In genomic region chrX:5163663-5164062, GRCh38 we compare ENCODE assay signal across 18 cellular contexts.
"Had no signal": no experiment of that assay in that cellular context is flagged by ENCODE, and none has a peak within 500 bp of the region (broad histone marks: within the 10 kb centered on the region; RNA-seq: fewer than 3 reads in every experiment).

No MANE protein-coding gene starts in this region.

- FAIRE-seq: bronchial epithelial cell, frontal cortex had no signal

- H3K9me3 ChIP-seq: colonic mucosa, esophagus muscularis mucosa, left ventricle myocardium inferior, tibial artery had no signal

- DNase-seq: activated CD8-positive, alpha-beta memory T cell treated with anti-CD3 and anti-CD28 coated beads for 24 hours; activated CD8-positive, alpha-beta memory T cell treated with anti-CD3 and anti-CD28 coated beads, Interleukin-2, amount 50 U/mL, for 4 hours; activated naive CD4-positive, alpha-beta T cell; activated naive CD8-positive, alpha-beta T cell treated with anti-CD3 and anti-CD28 coated beads for 36 hours; activated T-cell treated with anti-CD3 and anti-CD28 coated beads, Interleukin-2, amount 50 U/mL, for 24 hours; colonic mucosa; hippocampal formation; left ventricle myocardium inferior; naive thymus-derived CD8-positive, alpha-beta T cell; retina; stimulated activated CD4-positive, alpha-beta T cell treated with anti-CD3 and anti-CD28 coated beads, Interleukin-4, amount 100 ng/mL, for 1 hour; stimulated activated naive CD8-positive, alpha-beta T cell treated with anti-CD3 and anti-CD28 coated beads, Interleukin-15, Interleukin-2, amounts not matched to agents 100 U/mL and 50 U/mL, for 24 hours; substantia nigra; tibial artery had no signal

- H3K27ac ChIP-seq: colonic mucosa, esophagus muscularis mucosa, left ventricle myocardium inferior, tibial artery had no signal

- ATAC-seq: naive thymus-derived CD8-positive, alpha-beta T cell; stimulated activated naive CD8-positive, alpha-beta T cell treated with anti-CD3 and anti-CD28 coated beads, Interleukin-15, Interleukin-2, amounts not matched to agents 100 U/mL and 50 U/mL, for 24 hours; WTC11 had no signal

- H3K4me3 ChIP-seq: colonic mucosa, esophagus muscularis mucosa, left ventricle myocardium inferior, tibial artery had no signal

- H3K4me1 ChIP-seq: colonic mucosa, esophagus muscularis mucosa, left ventricle myocardium inferior, tibial artery had no signal

- H3K36me3 ChIP-seq: colonic mucosa, esophagus muscularis mucosa, left ventricle myocardium inferior, tibial artery had no signal

- H3K27me3 ChIP-seq: colonic mucosa, esophagus muscularis mucosa, tibial artery had no signal
